Comparison of ENCODE assay signal across 8 cellular contexts in genomic region chr2:240561325-240561971, GRCh38. TPM values are rescaled to one million over a fixed set of nuclear protein-coding genes. Genes with fewer than 3 reads are reported as not detected.
A peak's percentile ranks its signal among the peaks of the same experiment; 100 is the strongest.
DNase-seq lines count a peak whose midpoint lies in the region; ATAC-seq and TF ChIP-seq lines count a peak whose summit lies in the region.

No MANE protein-coding gene starts in this region.

- 42 to 49% methylated on average over 8 to 13 of the region's 14 CpGs for WGBS in endodermal cell (ENCODE audit: insufficient coverage in 1 of 2, insufficient read length in 1 of 2), 2 experiments

- peak overlapping the region; percentile 64 for H3K4me3 Mint-ChIP-seq in endodermal cell
- peak overlapping the region; percentile 80 to 94 (median 83) for H3K4me3 Mint-ChIP-seq in naive thymus-derived CD8-positive, alpha-beta T cell

- H3K4me3 ChIP-seq in SJCRH30 (peak overlapping the region; percentile 87), endodermal cell (ENCODE audit: low read length) (peak overlapping the region; percentile 86)

- peaks cover 12% of the 10 kb centered on the region for H3K4me1 Mint-ChIP-seq in endodermal cell
- peaks cover 44 to 77% (median 73%) of the 10 kb centered on the region in 4 donors for H3K4me1 Mint-ChIP-seq in naive thymus-derived CD8-positive, alpha-beta T cell

- ATAC-seq in HG02610 (IDR thresholded peaks at IDR 0.05; ENCODE audit: unreplicated experiment) = peak; percentile 0
- ATAC-seq in naive thymus-derived CD8-positive, alpha-beta T cell = peak in 1 of 2 donors; percentile 2
- ATAC-seq in HG03565 (IDR thresholded peaks at IDR 0.05; ENCODE audit: unreplicated experiment) = no peak
- no peak for ATAC-seq in GM21367 (IDR thresholded peaks at IDR 0.05; ENCODE audit: unreplicated experiment)

- H3K4me1 ChIP-seq in ES-I3 (ENCODE audit: insufficient read depth, low read length) (peaks cover 7% of the 10 kb centered on the region; the same call in 1 of the 2 replicates), SJCRH30 (peaks cover 15% of the 10 kb centered on the region), endodermal cell (ENCODE audit: control insufficient read depth, insufficient read depth, low read length) (peaks cover 2% of the 10 kb centered on the region)

- H3K9ac ChIP-seq in ES-I3 (ENCODE audit: low read depth, low read length) = peak overlapping the region; percentile 52; the same call in 1 of the 2 replicates
- peak overlapping the region; percentile 50 for H3K9ac ChIP-seq in endodermal cell (ENCODE audit: extremely low read depth, low read length, poor library complexity, severe bottlenecking)

- H3K36me3 ChIP-seq in ES-I3 (ENCODE audit: insufficient read depth, low read length) = no peaks in the 10 kb centered on the region
- no peaks in the 10 kb centered on the region for H3K36me3 ChIP-seq in SJCRH30
- H3K36me3 ChIP-seq in endodermal cell (ENCODE audit: control insufficient read depth, insufficient read depth, low read length) = peaks cover 9% of the 10 kb centered on the region

- TF ChIP-seq CTCF in endodermal cell (conservative IDR thresholded peaks at IDR 0.05) = no peak

- H3K27ac ChIP-seq in SJCRH30 (peak overlapping the region; percentile 95; the same call in 1 of the 2 replicates), endodermal cell (ENCODE audit: low read depth, low read length) (no peak overlapping the region)

- POLR2A ChIA-PET in naive thymus-derived CD8-positive, alpha-beta T cell (lab: Charles Lee) = interaction anchor here (0.5 to 19.2 kb wide), 14 partner anchors 8 to 1141 kb away, joined by 3 to 461 read pairs (median 5); partner anchors contain the start of genes CAPN10, HDLBP, ING5 and RNPEPL1

- H3K27ac Mint-ChIP-seq in endodermal cell = peak overlapping the region; percentile 87
- H3K27ac Mint-ChIP-seq in naive thymus-derived CD8-positive, alpha-beta T cell = peak overlapping the region; percentile 81 to 97 (median 92)

- no peak for DNase-seq in SJCRH30
- peak; percentile 28 for DNase-seq in endodermal cell
- peak in 2 of 10 donors; percentile 15 to 44 for DNase-seq in naive thymus-derived CD8-positive, alpha-beta T cell
- DNase-seq in NCI-H510A treated with DMSO at 0.1 percent for 48 hours (lab: John Stamatoyannopoulos, UW) = no peak

- H3K36me3 Mint-ChIP-seq in endodermal cell (ENCODE audit: low read depth) = peaks cover 17% of the 10 kb centered on the region
- peaks cover 0 to 7% (median 2%) of the 10 kb centered on the region in 3 donors for H3K36me3 Mint-ChIP-seq in naive thymus-derived CD8-positive, alpha-beta T cell

- H3K9me3 Mint-ChIP-seq in endodermal cell = no peaks in the 10 kb centered on the region
- H3K9me3 Mint-ChIP-seq in naive thymus-derived CD8-positive, alpha-beta T cell = no peaks in the 10 kb centered on the region

- H3K27me3 Mint-ChIP-seq in endodermal cell (ENCODE audit: insufficient read depth) = peaks cover 25% of the 10 kb centered on the region
- H3K27me3 Mint-ChIP-seq in naive thymus-derived CD8-positive, alpha-beta T cell = no peaks in the 10 kb centered on the region

- H3K9me3 ChIP-seq in ES-I3 (ENCODE audit: control insufficient read depth, insufficient read depth, low read length) = no peaks in the 10 kb centered on the region
- no peaks in the 10 kb centered on the region for H3K9me3 ChIP-seq in SJCRH30 (replicated peaks)
- no peaks in the 10 kb centered on the region for H3K9me3 ChIP-seq in endodermal cell (ENCODE audit: control insufficient read depth, low read length)

- no peaks in the 10 kb centered on the region for H3K27me3 ChIP-seq in SJCRH30
- H3K27me3 ChIP-seq in endodermal cell (ENCODE audit: control insufficient read depth, insufficient read depth, low read length, poor library complexity, severe bottlenecking) = no peaks in the 10 kb centered on the region

RNA-seq across cellular contexts. Expression of gene DUSP28, which starts 1.3 kb away (rescaled TPM):
- 9.3 and 11.3 TPM in 2 replicates for total RNA-seq in SJCRH30 (2014; rRNA removed; shearing (Covaris generic))
- total RNA-seq in endodermal cell = 1 to 10 TPM; 1.4 to 2.8 TPM
- polyA plus RNA-seq in endodermal cell (2013, experiment 1 of 2) = 8.9 TPM
- 6.1 TPM for polyA plus RNA-seq in endodermal cell (2013, experiment 2 of 2)
- total RNA-seq in naive thymus-derived CD8-positive, alpha-beta T cell = 10 to 100 TPM; 23.2 to 24.0 TPM
- polyA plus RNA-seq in naive thymus-derived CD8-positive, alpha-beta T cell = 10 to 100 TPM; 18.8 to 23.9 (median 22.9) TPM

RNA-seq across cellular contexts. Expression of gene ANKMY1, which starts 3.7 kb away (rescaled TPM):
- 6.3 and 6.7 TPM in 2 replicates for total RNA-seq in SJCRH30 (2014; rRNA removed; shearing (Covaris generic))
- 10 to 100 TPM in 1 of 2 donors, 1 to 10 TPM in 1; 7.4 to 13.3 TPM for total RNA-seq in endodermal cell
- 6.2 TPM for polyA plus RNA-seq in endodermal cell (2013, experiment 1 of 2)
- polyA plus RNA-seq in endodermal cell (2013, experiment 2 of 2) = 4.8 TPM
- 10 to 100 TPM; 69.1 to 69.7 TPM for total RNA-seq in naive thymus-derived CD8-positive, alpha-beta T cell
- polyA plus RNA-seq in naive thymus-derived CD8-positive, alpha-beta T cell = 10 to 100 TPM in 2 of 3 donors, 1 to 10 TPM in 1; 9.1 to 16.8 (median 10.3) TPM

RNA-seq across cellular contexts. Expression of gene RNPEPL1, which starts 6.8 kb away (rescaled TPM):
- total RNA-seq in SJCRH30 (2014; rRNA removed; shearing (Covaris generic)) = 6.0 and 8.4 TPM in 2 replicates
- total RNA-seq in endodermal cell = 10 to 100 TPM; 38.4 to 52.4 TPM
- 18.2 TPM for polyA plus RNA-seq in endodermal cell (2013, experiment 1 of 2)
- polyA plus RNA-seq in endodermal cell (2013, experiment 2 of 2) = 18.1 TPM
- total RNA-seq in naive thymus-derived CD8-positive, alpha-beta T cell = 100 to 1,000 TPM; 121 to 123 TPM
- 10 to 100 TPM; 17.8 to 67.0 (median 39.8) TPM for polyA plus RNA-seq in naive thymus-derived CD8-positive, alpha-beta T cell

RNA-seq across cellular contexts. Expression of gene CAPN10, which starts 25.1 kb away (rescaled TPM):
- 23.1 and 27.4 TPM in 2 replicates for total RNA-seq in SJCRH30 (2014; rRNA removed; shearing (Covaris generic))
- total RNA-seq in endodermal cell = 10 to 100 TPM; 58.9 to 61.9 TPM
- 43.3 TPM for polyA plus RNA-seq in endodermal cell (2013, experiment 1 of 2)
- 41.5 TPM for polyA plus RNA-seq in endodermal cell (2013, experiment 2 of 2)
- 10 to 100 TPM; 91.1 to 93.2 TPM for total RNA-seq in naive thymus-derived CD8-positive, alpha-beta T cell
- 10 to 100 TPM in 1 of 3 donors, 1 to 10 TPM in 2; 6.7 to 21.4 (median 9.8) TPM for polyA plus RNA-seq in naive thymus-derived CD8-positive, alpha-beta T cell
